Comparison of ENCODE assay signal across 1 cellular context in the genomic region with DNA sequence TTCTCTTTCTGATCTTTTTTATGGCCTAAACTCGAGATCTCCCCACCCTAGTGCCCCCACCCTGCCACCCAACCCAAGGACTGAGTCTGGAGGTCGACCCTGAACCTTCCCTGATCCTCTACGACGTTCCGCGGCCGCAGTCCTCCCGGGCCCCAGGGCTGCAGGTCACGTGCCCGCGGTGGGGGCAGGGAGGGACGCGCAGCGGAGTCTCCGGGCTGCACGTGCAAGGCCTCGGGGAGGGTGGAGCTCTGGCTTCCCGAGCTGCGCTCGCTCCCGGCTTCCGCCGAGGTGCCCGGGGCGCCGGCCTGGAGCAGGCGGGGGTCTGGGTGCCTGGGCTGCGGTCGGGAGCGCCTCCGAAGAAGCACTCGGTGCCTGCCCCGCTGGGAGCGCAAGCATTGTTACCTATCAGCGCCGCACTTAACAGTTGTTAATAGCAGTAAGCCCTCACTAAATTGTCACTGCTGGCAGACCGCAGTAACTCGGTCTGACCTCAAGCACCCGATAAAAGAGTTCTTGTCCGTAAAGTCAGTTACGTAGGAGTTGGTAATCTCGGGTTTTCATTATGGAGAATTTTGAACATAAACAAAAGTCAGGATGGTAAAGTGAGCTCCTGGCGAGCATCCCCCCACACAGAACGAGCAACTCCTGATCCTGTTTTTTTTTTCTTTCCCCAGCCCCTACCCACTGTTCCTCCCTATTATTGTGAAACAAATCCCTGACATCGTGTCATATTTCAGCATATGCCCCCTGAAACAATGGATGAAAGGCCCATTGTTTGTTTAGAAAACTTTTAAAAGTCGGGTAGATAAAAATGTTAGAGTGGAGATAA.
TF ChIP-seq lines count a peak whose summit lies in the region.

No MANE protein-coding gene starts in this region.

TF ChIP-seq in HepG2, 621 proteins besides CTCF, POLR2A, EP300 and RAD21 (continued from another document and continues in another):
- TF ChIP-seq, protein P1, sequence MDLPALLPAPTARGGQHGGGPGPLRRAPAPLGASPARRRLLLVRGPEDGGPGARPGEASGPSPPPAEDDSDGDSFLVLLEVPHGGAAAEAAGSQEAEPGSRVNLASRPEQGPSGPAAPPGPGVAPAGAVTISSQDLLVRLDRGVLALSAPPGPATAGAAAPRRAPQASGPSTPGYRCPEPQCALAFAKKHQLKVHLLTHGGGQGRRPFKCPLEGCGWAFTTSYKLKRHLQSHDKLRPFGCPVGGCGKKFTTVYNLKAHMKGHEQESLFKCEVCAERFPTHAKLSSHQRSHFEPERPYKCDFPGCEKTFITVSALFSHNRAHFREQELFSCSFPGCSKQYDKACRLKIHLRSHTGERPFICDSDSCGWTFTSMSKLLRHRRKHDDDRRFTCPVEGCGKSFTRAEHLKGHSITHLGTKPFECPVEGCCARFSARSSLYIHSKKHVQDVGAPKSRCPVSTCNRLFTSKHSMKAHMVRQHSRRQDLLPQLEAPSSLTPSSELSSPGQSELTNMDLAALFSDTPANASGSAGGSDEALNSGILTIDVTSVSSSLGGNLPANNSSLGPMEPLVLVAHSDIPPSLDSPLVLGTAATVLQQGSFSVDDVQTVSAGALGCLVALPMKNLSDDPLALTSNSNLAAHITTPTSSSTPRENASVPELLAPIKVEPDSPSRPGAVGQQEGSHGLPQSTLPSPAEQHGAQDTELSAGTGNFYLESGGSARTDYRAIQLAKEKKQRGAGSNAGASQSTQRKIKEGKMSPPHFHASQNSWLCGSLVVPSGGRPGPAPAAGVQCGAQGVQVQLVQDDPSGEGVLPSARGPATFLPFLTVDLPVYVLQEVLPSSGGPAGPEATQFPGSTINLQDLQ (CRISPR knock-in tag; IDR thresholded peaks at IDR 0.05) = peak; percentile 48; the same call in 1 of the 2 replicates
- TF ChIP-seq NFYC (CRISPR knock-in tag; IDR thresholded peaks at IDR 0.05) = peak; percentile 51
- peak; percentile 77; the same call in 1 of the 2 replicates for TF ChIP-seq SMAD1 (CRISPR knock-in tag; IDR thresholded peaks at IDR 0.05; ENCODE audit: borderline replicate concordance, low read depth)
- no peak for TF ChIP-seq HNRNPH1 (optimal IDR thresholded peaks at IDR 0.05; ENCODE audit: low read depth, low read length)
- no peak for TF ChIP-seq ZNF703 (CRISPR knock-in tag; IDR thresholded peaks at IDR 0.05; ENCODE audit: borderline replicate concordance)
- TF ChIP-seq, protein P2, sequence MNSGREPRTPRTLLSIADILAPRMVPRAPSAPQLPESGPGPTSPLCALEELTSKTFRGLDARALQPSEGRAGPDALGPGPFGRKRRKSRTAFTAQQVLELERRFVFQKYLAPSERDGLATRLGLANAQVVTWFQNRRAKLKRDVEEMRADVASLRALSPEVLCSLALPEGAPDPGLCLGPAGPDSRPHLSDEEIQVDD (CRISPR knock-in tag; IDR thresholded peaks at IDR 0.05; ENCODE audit: borderline replicate concordance) = no peak
- TF ChIP-seq PHF20 (CRISPR knock-in tag; IDR thresholded peaks at IDR 0.05) = no peak; the same call in 1 of the 2 replicates
- peak; percentile 78; the same call in 1 of the 2 replicates for TF ChIP-seq ZFYVE20 (CRISPR knock-in tag; IDR thresholded peaks at IDR 0.05; ENCODE audit: borderline replicate concordance, low read depth)
- no peak for TF ChIP-seq ZKSCAN1 (IDR thresholded peaks at IDR 0.05; ENCODE audit: low read length)
- no peak for TF ChIP-seq PREB (CRISPR knock-in tag; IDR thresholded peaks at IDR 0.05)
- peak in 1 of 2 experiments; percentile 45; a peak in 1 of 4 replicates for TF ChIP-seq NR2F1 (CRISPR knock-in tag; IDR thresholded peaks at IDR 0.05)
- TF ChIP-seq, protein P3, sequence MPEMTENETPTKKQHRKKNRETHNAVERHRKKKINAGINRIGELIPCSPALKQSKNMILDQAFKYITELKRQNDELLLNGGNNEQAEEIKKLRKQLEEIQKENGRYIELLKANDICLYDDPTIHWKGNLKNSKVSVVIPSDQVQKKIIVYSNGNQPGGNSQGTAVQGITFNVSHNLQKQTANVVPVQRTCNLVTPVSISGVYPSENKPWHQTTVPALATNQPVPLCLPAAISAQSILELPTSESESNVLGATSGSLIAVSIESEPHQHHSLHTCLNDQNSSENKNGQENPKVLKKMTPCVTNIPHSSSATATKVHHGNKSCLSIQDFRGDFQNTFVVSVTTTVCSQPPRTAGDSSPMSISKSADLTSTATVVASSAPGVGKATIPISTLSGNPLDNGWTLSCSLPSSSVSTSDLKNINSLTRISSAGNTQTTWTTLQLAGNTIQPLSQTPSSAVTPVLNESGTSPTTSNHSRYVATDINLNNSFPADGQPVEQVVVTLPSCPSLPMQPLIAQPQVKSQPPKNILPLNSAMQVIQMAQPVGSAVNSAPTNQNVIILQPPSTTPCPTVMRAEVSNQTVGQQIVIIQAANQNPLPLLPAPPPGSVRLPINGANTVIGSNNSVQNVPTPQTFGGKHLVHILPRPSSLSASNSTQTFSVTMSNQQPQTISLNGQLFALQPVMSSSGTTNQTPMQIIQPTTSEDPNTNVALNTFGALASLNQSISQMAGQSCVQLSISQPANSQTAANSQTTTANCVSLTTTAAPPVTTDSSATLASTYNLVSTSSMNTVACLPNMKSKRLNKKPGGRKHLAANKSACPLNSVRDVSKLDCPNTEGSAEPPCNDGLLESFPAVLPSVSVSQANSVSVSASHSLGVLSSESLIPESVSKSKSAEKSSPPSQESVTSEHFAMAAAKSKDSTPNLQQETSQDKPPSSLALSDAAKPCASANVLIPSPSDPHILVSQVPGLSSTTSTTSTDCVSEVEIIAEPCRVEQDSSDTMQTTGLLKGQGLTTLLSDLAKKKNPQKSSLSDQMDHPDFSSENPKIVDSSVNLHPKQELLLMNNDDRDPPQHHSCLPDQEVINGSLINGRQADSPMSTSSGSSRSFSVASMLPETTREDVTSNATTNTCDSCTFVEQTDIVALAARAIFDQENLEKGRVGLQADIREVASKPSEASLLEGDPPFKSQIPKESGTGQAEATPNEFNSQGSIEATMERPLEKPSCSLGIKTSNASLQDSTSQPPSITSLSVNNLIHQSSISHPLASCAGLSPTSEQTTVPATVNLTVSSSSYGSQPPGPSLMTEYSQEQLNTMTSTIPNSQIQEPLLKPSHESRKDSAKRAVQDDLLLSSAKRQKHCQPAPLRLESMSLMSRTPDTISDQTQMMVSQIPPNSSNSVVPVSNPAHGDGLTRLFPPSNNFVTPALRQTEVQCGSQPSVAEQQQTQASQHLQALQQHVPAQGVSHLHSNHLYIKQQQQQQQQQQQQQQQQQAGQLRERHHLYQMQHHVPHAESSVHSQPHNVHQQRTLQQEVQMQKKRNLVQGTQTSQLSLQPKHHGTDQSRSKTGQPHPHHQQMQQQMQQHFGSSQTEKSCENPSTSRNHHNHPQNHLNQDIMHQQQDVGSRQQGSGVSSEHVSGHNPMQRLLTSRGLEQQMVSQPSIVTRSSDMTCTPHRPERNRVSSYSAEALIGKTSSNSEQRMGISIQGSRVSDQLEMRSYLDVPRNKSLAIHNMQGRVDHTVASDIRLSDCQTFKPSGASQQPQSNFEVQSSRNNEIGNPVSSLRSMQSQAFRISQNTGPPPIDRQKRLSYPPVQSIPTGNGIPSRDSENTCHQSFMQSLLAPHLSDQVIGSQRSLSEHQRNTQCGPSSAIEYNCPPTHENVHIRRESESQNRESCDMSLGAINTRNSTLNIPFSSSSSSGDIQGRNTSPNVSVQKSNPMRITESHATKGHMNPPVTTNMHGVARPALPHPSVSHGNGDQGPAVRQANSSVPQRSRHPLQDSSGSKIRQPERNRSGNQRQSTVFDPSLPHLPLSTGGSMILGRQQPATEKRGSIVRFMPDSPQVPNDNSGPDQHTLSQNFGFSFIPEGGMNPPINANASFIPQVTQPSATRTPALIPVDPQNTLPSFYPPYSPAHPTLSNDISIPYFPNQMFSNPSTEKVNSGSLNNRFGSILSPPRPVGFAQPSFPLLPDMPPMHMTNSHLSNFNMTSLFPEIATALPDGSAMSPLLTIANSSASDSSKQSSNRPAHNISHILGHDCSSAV (CRISPR knock-in tag; IDR thresholded peaks at IDR 0.05; ENCODE audit: borderline replicate concordance) = no peak
- TF ChIP-seq KLF13 (CRISPR knock-in tag; IDR thresholded peaks at IDR 0.05) = peak; percentile 87
- TF ChIP-seq ATF7 (IDR thresholded peaks at IDR 0.05) = no peak
- TF ChIP-seq ATF7 (CRISPR knock-in tag; IDR thresholded peaks at IDR 0.05) = 0 out of 2 replicates have a peak, but pooled peaks have one; percentile 48
- peak; percentile 70; the same call in 1 of the 2 replicates for TF ChIP-seq NR2C2 (CRISPR knock-in tag; IDR thresholded peaks at IDR 0.05; ENCODE audit: borderline replicate concordance)
- peak; percentile 90 for TF ChIP-seq KLF6 (CRISPR knock-in tag; IDR thresholded peaks at IDR 0.05)
- TF ChIP-seq, protein P4, sequence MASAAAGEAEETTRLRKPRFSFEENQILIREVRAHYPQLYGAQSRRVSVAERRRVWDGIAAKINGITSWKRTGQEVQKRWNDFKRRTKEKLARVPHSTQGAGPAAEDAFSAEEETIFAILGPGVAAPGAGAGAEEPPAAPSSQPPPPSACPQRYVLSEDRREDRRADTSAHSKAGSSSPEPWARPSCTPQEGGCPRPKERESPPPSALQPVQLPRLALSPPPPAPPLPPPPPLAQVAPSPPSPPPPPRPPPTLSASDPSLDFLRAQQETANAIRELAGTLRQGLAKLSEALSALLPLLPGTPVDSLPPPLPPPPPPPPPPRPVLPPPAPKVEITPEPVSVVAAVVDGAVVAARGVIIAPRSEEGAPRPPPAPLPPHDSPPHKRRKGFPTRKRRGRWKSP (CRISPR knock-in tag; IDR thresholded peaks at IDR 0.05) = peak; percentile 83
- no peak for TF ChIP-seq SRSF1 (optimal IDR thresholded peaks at IDR 0.05; ENCODE audit: low read depth, low read length)
- TF ChIP-seq GABPB1 (CRISPR knock-in tag; IDR thresholded peaks at IDR 0.05) = peak; percentile 87
- TF ChIP-seq ZBTB44 (CRISPR knock-in tag; IDR thresholded peaks at IDR 0.05) = 0 out of 2 replicates have a peak, but pooled peaks have one; percentile 33
- peak; percentile 78 for TF ChIP-seq THAP11 (CRISPR knock-in tag; IDR thresholded peaks at IDR 0.05)
- peak; percentile 74 for TF ChIP-seq RNF2 (conservative IDR thresholded peaks at IDR 0.05; ENCODE audit: low read depth)
- TF ChIP-seq ZNF121 (CRISPR knock-in tag; IDR thresholded peaks at IDR 0.05) = peak; percentile 71
- TF ChIP-seq ZNF484 (CRISPR knock-in tag; IDR thresholded peaks at IDR 0.05; ENCODE audit: borderline replicate concordance, low read depth) = 0 out of 2 replicates have a peak, but pooled peaks have one; percentile 31
- no peak for TF ChIP-seq PRDM4 (CRISPR knock-in tag; IDR thresholded peaks at IDR 0.05; ENCODE audit: borderline replicate concordance)
- TF ChIP-seq ATF5 (CRISPR knock-in tag; IDR thresholded peaks at IDR 0.05; ENCODE audit: low read depth) = peak; percentile 76; the same call in 1 of the 2 replicates
- peak; percentile 79; the same call in 1 of the 2 replicates for TF ChIP-seq SAFB2 (CRISPR knock-in tag; IDR thresholded peaks at IDR 0.05; ENCODE audit: borderline replicate concordance, low read depth)
- TF ChIP-seq ZNF777 (CRISPR knock-in tag; IDR thresholded peaks at IDR 0.05) = peak; percentile 62
- peak; percentile 77 for TF ChIP-seq ISL2 (CRISPR knock-in tag; IDR thresholded peaks at IDR 0.05)
- TF ChIP-seq, protein P5, sequence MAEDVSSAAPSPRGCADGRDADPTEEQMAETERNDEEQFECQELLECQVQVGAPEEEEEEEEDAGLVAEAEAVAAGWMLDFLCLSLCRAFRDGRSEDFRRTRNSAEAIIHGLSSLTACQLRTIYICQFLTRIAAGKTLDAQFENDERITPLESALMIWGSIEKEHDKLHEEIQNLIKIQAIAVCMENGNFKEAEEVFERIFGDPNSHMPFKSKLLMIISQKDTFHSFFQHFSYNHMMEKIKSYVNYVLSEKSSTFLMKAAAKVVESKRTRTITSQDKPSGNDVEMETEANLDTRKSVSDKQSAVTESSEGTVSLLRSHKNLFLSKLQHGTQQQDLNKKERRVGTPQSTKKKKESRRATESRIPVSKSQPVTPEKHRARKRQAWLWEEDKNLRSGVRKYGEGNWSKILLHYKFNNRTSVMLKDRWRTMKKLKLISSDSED (CRISPR knock-in tag; IDR thresholded peaks at IDR 0.05) = 0 out of 2 replicates have a peak, but pooled peaks have one; percentile 57
- TF ChIP-seq ZNF563 (CRISPR knock-in tag; IDR thresholded peaks at IDR 0.05) = peak; percentile 95
- no peak for TF ChIP-seq NR3C1 (CRISPR knock-in tag; IDR thresholded peaks at IDR 0.05)
